Comparison of ENCODE assay signal across 23 cellular contexts in genomic region chrX:30027636-30028035, GRCh38.
"Had no signal": no experiment of that assay in that cellular context is flagged by ENCODE, and none has a peak within 500 bp of the region (broad histone marks: within the 10 kb centered on the region; RNA-seq: fewer than 3 reads in every experiment).

No MANE protein-coding gene starts in this region.

- H3K4me3 Mint-ChIP-seq: activated T-cell treated with anti-CD3 and anti-CD28 coated beads, Interleukin-2, amount 50 U/mL, for 72 hours; central memory CD8-positive, alpha-beta T cell; dendritic cell treated with granulocyte-macrophage colony-stimulating factor and Interleukin-4, amounts not matched to agents 40 ng/mL and 50 ng/mL, for 4 days; endodermal cell; naive thymus-derived CD8-positive, alpha-beta T cell; T-helper 2 cell treated with Interferon-gamma antibody and Interleukin-4, amounts not matched to agents 5 μg/mL and 100 μg/mL, for 36 hours had no signal

- H3K4me1 Mint-ChIP-seq: central memory CD8-positive, alpha-beta T cell; naive thymus-derived CD8-positive, alpha-beta T cell had no signal

- H3K27ac ChIP-seq: breast epithelium, epithelial cell of prostate, esophagus squamous epithelium, heart right ventricle, right lobe of liver, testis, transverse colon, uterus had no signal

- H3K36me3 Mint-ChIP-seq: activated naive CD4-positive, alpha-beta T cell treated with anti-CD3 and anti-CD28 coated beads, Interleukin-2, amount 50 U/mL, for 72 hours; naive thymus-derived CD8-positive, alpha-beta T cell had no signal

- H3K4me3 ChIP-seq: breast epithelium, esophagus squamous epithelium, heart right ventricle, right lobe of liver, testis, transverse colon, uterus had no signal

- H3K27me3 Mint-ChIP-seq: central memory CD8-positive, alpha-beta T cell; dendritic cell treated with granulocyte-macrophage colony-stimulating factor and Interleukin-4, amounts not matched to agents 40 ng/mL and 50 ng/mL, for 4 days had no signal

- H3K36me3 ChIP-seq: breast epithelium, esophagus squamous epithelium, heart right ventricle, right lobe of liver, transverse colon, uterus had no signal

- H3K9me3 Mint-ChIP-seq: activated naive CD4-positive, alpha-beta T cell treated with anti-CD3 and anti-CD28 coated beads, Interleukin-2, amount 50 U/mL, for 72 hours; central memory CD8-positive, alpha-beta T cell; dendritic cell treated with granulocyte-macrophage colony-stimulating factor and Interleukin-4, amounts not matched to agents 40 ng/mL and 50 ng/mL, for 4 days had no signal

- H3K27ac Mint-ChIP-seq: activated naive CD4-positive, alpha-beta T cell treated with anti-CD3 and anti-CD28 coated beads, Interleukin-2, amount 50 U/mL, for 72 hours; activated T-cell treated with anti-CD3 and anti-CD28 coated beads, Interleukin-2, amount 50 U/mL, for 72 hours; dendritic cell treated with granulocyte-macrophage colony-stimulating factor and Interleukin-4, amounts not matched to agents 40 ng/mL and 50 ng/mL, for 4 days; endodermal cell; T-helper 2 cell treated with Interferon-gamma antibody and Interleukin-4, amounts not matched to agents 5 μg/mL and 100 μg/mL, for 36 hours had no signal

- H3K27me3 ChIP-seq: esophagus squamous epithelium, heart right ventricle, right lobe of liver, testis, transverse colon, uterus had no signal

- DNase-seq: activated CD4-positive, alpha-beta T cell treated with anti-CD3 and anti-CD28 coated beads for 4 hours; activated CD4-positive, alpha-beta T cell treated with anti-CD3 and anti-CD28 coated beads, Interleukin-2, amount 50 U/mL, for 4 hours; activated CD4-positive, CD25-positive, alpha-beta regulatory T cell; activated naive CD4-positive, alpha-beta T cell; activated T-cell treated with anti-CD3 and anti-CD28 coated beads for 4 hours; activated T-cell treated with anti-CD3 and anti-CD28 coated beads, Interleukin-2, amount 50 U/mL, for 72 hours; endodermal cell; esophagus squamous epithelium; foreskin melanocyte; heart right ventricle; naive thymus-derived CD8-positive, alpha-beta T cell; right lobe of liver; stimulated activated CD4-positive, alpha-beta T cell treated with anti-CD3 and anti-CD28 coated beads, Interleukin-2, amount 100 ng/mL, for 48 hours; stimulated activated naive CD8-positive, alpha-beta T cell treated with anti-CD3 and anti-CD28 coated beads, Interleukin-15, Interleukin-2, amounts not matched to agents 100 U/mL and 50 U/mL, for 24 hours; testis; transverse colon; uterus had no signal

- H3K9me3 ChIP-seq: breast epithelium, esophagus squamous epithelium, right lobe of liver, testis, transverse colon, uterus had no signal

- H3K4me1 ChIP-seq: breast epithelium, esophagus squamous epithelium, heart right ventricle, right lobe of liver, testis, transverse colon, uterus had no signal
